In the genomic region with DNA sequence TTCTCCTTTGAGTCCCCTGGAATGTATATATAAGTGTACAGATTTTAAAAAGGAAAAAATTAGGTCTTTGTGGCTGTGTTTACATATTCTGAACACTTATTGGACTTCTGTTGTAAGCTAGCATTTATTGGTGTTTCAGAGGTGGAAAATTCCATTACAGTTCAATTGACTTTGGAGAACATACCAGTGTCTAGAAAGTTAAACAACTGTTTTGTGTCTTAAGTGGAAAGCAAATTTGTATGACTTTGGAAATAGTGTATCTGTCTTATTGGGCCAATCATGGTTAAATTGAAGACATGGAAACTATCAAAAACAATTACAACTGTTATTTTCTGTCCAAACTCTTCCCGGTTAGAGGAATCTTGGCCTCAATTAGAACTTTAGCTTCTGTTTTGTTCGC, we compare ENCODE assay signal across 19 cellular contexts.
"Had no signal": no experiment of that assay in that cellular context is flagged by ENCODE, and none has a peak within 500 bp of the region (broad histone marks: within the 10 kb centered on the region; RNA-seq: fewer than 3 reads in every experiment).

No MANE protein-coding gene starts in this region.

- H3K27ac ChIP-seq: coronary artery, neutrophil had no signal

- H3K27me3 ChIP-seq: neutrophil had no signal

- DNase-seq: effector CD4-positive, alpha-beta T cell; endodermal cell; erythroblast; foreskin melanocyte; head of caudate nucleus; hippocampal formation; kidney glomerular epithelial cell; mammary epithelial cell; mucosa of descending colon; naive thymus-derived CD8-positive, alpha-beta T cell; posterior cingulate gyrus; small intestine; stimulated activated CD4-positive, alpha-beta T cell treated with anti-CD3 and anti-CD28 coated beads, Interleukin-4, amount 100 ng/mL, for 1 hour; stimulated activated CD8-positive, alpha-beta memory T cell treated with anti-CD3 and anti-CD28 coated beads, Interleukin-4, amount 100 ng/mL, for 48 hours; stimulated activated naive CD8-positive, alpha-beta T cell treated with anti-CD3 and anti-CD28 coated beads, Interleukin-15, Interleukin-2, amounts not matched to agents 100 U/mL and 50 U/mL, for 24 hours had no signal

- H3K4me3 ChIP-seq: coronary artery, mucosa of descending colon, thoracic aorta had no signal

- H3K36me3 ChIP-seq: neutrophil, thoracic aorta had no signal

- ATAC-seq: mucosa of descending colon; naive thymus-derived CD8-positive, alpha-beta T cell; stimulated activated effector memory CD8-positive, alpha-beta T cell treated with anti-CD3 and anti-CD28 coated beads, Interleukin-12 subunit alpha, Interleukin-12 subunit beta, amount 100 ng/mL, for 72 hours; stimulated activated naive CD8-positive, alpha-beta T cell treated with anti-CD3 and anti-CD28 coated beads, Interleukin-15, Interleukin-2, amounts not matched to agents 100 U/mL and 50 U/mL, for 24 hours had no signal

- H3K9me3 ChIP-seq: mucosa of descending colon, neutrophil, thoracic aorta had no signal
